In the genomic region with DNA sequence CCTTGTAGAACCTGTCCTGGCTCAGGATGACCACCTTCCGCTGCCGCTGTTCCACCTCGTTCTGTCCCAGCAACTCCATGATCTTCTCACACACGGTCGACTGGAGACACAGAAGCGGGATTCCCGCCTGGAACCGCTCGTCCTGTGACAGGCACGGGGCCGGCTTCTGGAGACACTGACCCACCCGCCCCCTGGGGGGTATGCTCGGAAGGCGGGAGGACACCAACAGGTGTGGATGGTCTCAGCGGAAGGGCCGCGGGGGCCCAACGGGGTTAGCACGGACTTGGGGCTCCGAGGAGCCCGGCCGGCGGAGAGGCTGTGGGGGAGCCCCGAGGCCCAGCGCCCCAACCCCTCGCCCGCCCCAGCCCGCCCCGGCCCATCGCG, we compare ENCODE assay signal across 8 cellular contexts. TPM values are rescaled to one million over a fixed set of nuclear protein-coding genes. Genes with fewer than 3 reads are reported as not detected.
DNase-seq lines count a peak whose midpoint lies in the region; ATAC-seq and TF ChIP-seq lines count a peak whose summit lies in the region.

No MANE protein-coding gene starts in this region.

- BruUV-seq in mammary epithelial cell (replicated peaks; lab: Mats Ljungman, UMichigan) = no TSS peak

- in situ Hi-C loops in mammary epithelial cell (cut with MboI; ENCODE audit: low sequenced_read_pairs in 2 of 2) = no loop called here

- H3K4me1 ChIP-seq in mammary epithelial cell (ENCODE audit: insufficient read depth, low read length) = peaks cover 15% of the 10 kb centered on the region
- peaks cover 6 to 34% (median 26%) of the 10 kb centered on the region in 4 donors for H3K4me1 ChIP-seq in liver (ENCODE audit: control insufficient read depth in 4 of 4, insufficient read depth in 4 of 4, low read length in 3 of 4)
- H3K4me1 ChIP-seq in thoracic aorta (ENCODE audit: control insufficient read depth in 1 of 2, low read depth in 2 of 2) = peaks cover 11% of the 10 kb centered on the region in 2 donors

- dilution Hi-C loops in mammary epithelial cell (cut with HindIII; ENCODE audit: low sequenced_read_pairs) = no loop called here

- CTCF ChIA-PET in mammary epithelial cell (lab: Charles Lee; ENCODE audit: low non-redundant PET) = interaction anchor here (0.6 kb wide), 1 partner anchor 181 kb away, joined by 5 read pairs; no protein-coding TSS in a partner anchor

- ATAC-seq in HG02642 (IDR thresholded peaks at IDR 0.05; ENCODE audit: poor library complexity, unreplicated experiment) (peak; percentile 21), thoracic aorta (ENCODE audit: insufficient number of reproducible peaks, low FRiP score, low read depth) (no peak)

- peak overlapping the region; percentile 95 for H2AFZ ChIP-seq in mammary epithelial cell (ENCODE audit: low read depth, low read length)

- H3K9me3 ChIP-seq in mammary epithelial cell (replicated peaks; ENCODE audit: insufficient read depth, low read length) (no peaks in the 10 kb centered on the region), liver (ENCODE audit: control insufficient read depth in 4 of 4, low read length in 3 of 4) (no peaks in the 10 kb centered on the region), thoracic aorta (no peaks in the 10 kb centered on the region)

- H3K4me3 ChIP-seq in mammary epithelial cell (replicated peaks in 1 of 3; ENCODE audit: insufficient read depth in 1 of 3, low read depth in 2 of 3, low read length in 3 of 3) (peak overlapping the region; percentile 63 to 90 (median 87)), liver (ENCODE audit: low read depth in 1 of 3, low read length in 3 of 3) (peak overlapping the region; percentile 59 to 96 (median 94)), thoracic aorta (peak overlapping the region; percentile 99)

- H3K79me2 ChIP-seq in mammary epithelial cell (ENCODE audit: insufficient read depth, low read length) = peaks cover 15% of the 10 kb centered on the region

- WGBS in mammary epithelial cell (ENCODE audit: low coverage, missing lambda C conversion rate) = 0% methylated on average over 11 of the region's 31 CpGs
- WGBS in liver = 2% methylated on average over 31 of the region's 31 CpGs

- peak overlapping the region; percentile 42 for H3K9ac ChIP-seq in mammary epithelial cell (ENCODE audit: insufficient read depth, low read length)
- peak overlapping the region; percentile 1 to 90 for H3K9ac ChIP-seq in liver (ENCODE audit: low read depth in 1 of 2, low read length in 2 of 2)

- DNase-seq in GM03348 (ENCODE audit: low spot score) (peak; percentile 77), NCI-H69 (lab: John Stamatoyannopoulos, UW) (peak; percentile 68), mammary epithelial cell (peak; percentile 37), thoracic aorta (ENCODE audit: low spot score) (no peak), cerebellar nuclear complex (lab: John Stamatoyannopoulos, UW) (no peak)

- peak overlapping the region; percentile 83 for H3K4me2 ChIP-seq in mammary epithelial cell (ENCODE audit: insufficient read depth, low read depth, low read length)

- intact Hi-C loops in mammary epithelial cell (cut with micrococcal nuclease) = loop anchor here (1.0 kb wide), 1 partner anchor 180 kb away; no protein-coding TSS in a partner anchor

- peak overlapping the region; percentile 76 for H3K27ac ChIP-seq in 22Rv1
- no peak overlapping the region for H3K27ac ChIP-seq in mammary epithelial cell (ENCODE audit: insufficient read depth, low read depth, low read length)
- peak overlapping the region; percentile 68 to 80 for H3K27ac ChIP-seq in liver (ENCODE audit: low read depth in 1 of 2, low read length in 2 of 2)
- peak overlapping the region; percentile 56 to 60 for H3K27ac ChIP-seq in thoracic aorta

- H4K20me1 ChIP-seq in mammary epithelial cell (ENCODE audit: insufficient read depth, low read length) = no peaks in the 10 kb centered on the region

- H3K36me3 ChIP-seq in mammary epithelial cell (ENCODE audit: insufficient read depth, low read length) = peaks cover 3% of the 10 kb centered on the region
- peaks cover 9 to 31% (median 14%) of the 10 kb centered on the region in 4 donors for H3K36me3 ChIP-seq in liver (ENCODE audit: control insufficient read depth in 4 of 4, insufficient read depth in 3 of 4, low read depth in 1 of 4, low read length in 3 of 4)
- peaks cover 34% of the 10 kb centered on the region for H3K36me3 ChIP-seq in thoracic aorta

- H3K27me3 ChIP-seq in mammary epithelial cell (ENCODE audit: insufficient read depth, low read length) (no peaks in the 10 kb centered on the region), liver (ENCODE audit: control insufficient read depth in 4 of 4, insufficient read depth in 4 of 4, low read length in 3 of 4) (no peaks in the 10 kb centered on the region), thoracic aorta (replicated peaks; ENCODE audit: insufficient read depth) (no peaks in the 10 kb centered on the region)

- peak in 1 of 2 donors; percentile 21 for TF ChIP-seq RAD21 in liver (IDR thresholded peaks at IDR 0.05)

- TF ChIP-seq CTCF in 22Rv1 (IDR thresholded peaks at IDR 0.05) (peak; percentile 43), mammary epithelial cell (conservative IDR thresholded peaks at IDR 0.05 in 1 of 2, IDR thresholded peaks at IDR 0.05 in 1 of 2; ENCODE audit: extremely low read depth in 1 of 2, insufficient read depth in 1 of 2, low read depth in 1 of 2, low read length in 2 of 2) (peak in 1 of 2 donors; percentile 38), liver (IDR thresholded peaks at IDR 0.05; ENCODE audit: low read depth, low read length, missing input control) (no peak), thoracic aorta (IDR thresholded peaks at IDR 0.05) (no peak)

TF ChIP-seq in liver, 16 proteins besides CTCF, POLR2A, EP300 and RAD21 (continues in another document):
- TF ChIP-seq, protein P1, sequence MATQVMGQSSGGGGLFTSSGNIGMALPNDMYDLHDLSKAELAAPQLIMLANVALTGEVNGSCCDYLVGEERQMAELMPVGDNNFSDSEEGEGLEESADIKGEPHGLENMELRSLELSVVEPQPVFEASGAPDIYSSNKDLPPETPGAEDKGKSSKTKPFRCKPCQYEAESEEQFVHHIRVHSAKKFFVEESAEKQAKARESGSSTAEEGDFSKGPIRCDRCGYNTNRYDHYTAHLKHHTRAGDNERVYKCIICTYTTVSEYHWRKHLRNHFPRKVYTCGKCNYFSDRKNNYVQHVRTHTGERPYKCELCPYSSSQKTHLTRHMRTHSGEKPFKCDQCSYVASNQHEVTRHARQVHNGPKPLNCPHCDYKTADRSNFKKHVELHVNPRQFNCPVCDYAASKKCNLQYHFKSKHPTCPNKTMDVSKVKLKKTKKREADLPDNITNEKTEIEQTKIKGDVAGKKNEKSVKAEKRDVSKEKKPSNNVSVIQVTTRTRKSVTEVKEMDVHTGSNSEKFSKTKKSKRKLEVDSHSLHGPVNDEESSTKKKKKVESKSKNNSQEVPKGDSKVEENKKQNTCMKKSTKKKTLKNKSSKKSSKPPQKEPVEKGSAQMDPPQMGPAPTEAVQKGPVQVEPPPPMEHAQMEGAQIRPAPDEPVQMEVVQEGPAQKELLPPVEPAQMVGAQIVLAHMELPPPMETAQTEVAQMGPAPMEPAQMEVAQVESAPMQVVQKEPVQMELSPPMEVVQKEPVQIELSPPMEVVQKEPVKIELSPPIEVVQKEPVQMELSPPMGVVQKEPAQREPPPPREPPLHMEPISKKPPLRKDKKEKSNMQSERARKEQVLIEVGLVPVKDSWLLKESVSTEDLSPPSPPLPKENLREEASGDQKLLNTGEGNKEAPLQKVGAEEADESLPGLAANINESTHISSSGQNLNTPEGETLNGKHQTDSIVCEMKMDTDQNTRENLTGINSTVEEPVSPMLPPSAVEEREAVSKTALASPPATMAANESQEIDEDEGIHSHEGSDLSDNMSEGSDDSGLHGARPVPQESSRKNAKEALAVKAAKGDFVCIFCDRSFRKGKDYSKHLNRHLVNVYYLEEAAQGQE (IDR thresholded peaks at IDR 0.05) = no peak
- TF ChIP-seq FOXA1 (IDR thresholded peaks at IDR 0.05) (no peak), YY1 (IDR thresholded peaks at IDR 0.05) (no peak), FOXA2 (IDR thresholded peaks at IDR 0.05) (no peak), NR2F2 (IDR thresholded peaks at IDR 0.05) (no peak), TAF1 (conservative IDR thresholded peaks at IDR 0.05) (no peak), EGR1 (IDR thresholded peaks at IDR 0.05; ENCODE audit: low read depth in 2 of 2) (no peak), SP1 (IDR thresholded peaks at IDR 0.05) (no peak), HNF4G (IDR thresholded peaks at IDR 0.05) (no peak), HNF4A (conservative IDR thresholded peaks at IDR 0.05) (no peak), GABPA (IDR thresholded peaks at IDR 0.05 in 1 of 2, conservative IDR thresholded peaks at IDR 0.05 in 1 of 2) (no peak), JUND (IDR thresholded peaks at IDR 0.05) (no peak)
- TF ChIP-seq, protein P2, sequence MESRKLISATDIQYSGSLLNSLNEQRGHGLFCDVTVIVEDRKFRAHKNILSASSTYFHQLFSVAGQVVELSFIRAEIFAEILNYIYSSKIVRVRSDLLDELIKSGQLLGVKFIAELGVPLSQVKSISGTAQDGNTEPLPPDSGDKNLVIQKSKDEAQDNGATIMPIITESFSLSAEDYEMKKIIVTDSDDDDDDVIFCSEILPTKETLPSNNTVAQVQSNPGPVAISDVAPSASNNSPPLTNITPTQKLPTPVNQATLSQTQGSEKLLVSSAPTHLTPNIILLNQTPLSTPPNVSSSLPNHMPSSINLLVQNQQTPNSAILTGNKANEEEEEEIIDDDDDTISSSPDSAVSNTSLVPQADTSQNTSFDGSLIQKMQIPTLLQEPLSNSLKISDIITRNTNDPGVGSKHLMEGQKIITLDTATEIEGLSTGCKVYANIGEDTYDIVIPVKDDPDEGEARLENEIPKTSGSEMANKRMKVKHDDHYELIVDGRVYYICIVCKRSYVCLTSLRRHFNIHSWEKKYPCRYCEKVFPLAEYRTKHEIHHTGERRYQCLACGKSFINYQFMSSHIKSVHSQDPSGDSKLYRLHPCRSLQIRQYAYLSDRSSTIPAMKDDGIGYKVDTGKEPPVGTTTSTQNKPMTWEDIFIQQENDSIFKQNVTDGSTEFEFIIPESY (IDR thresholded peaks at IDR 0.05) = no peak

RNA-seq across cellular contexts. Expression of a gene that starts 0.5 kb away (rescaled TPM):
- total RNA-seq in mammary epithelial cell = 10 to 100 TPM; 17.5 to 21.7 TPM
- 22.9 TPM for polyA plus RNA-seq in mammary epithelial cell
- 22.6 TPM for polyA minus RNA-seq in mammary epithelial cell
- 10 to 100 TPM; 13.4 to 34.1 TPM for total RNA-seq in liver
- 10 to 100 TPM; 19.6 to 28.3 TPM for polyA plus RNA-seq in liver
- total RNA-seq in thoracic aorta = 10 to 100 TPM; 25.5 to 39.1 TPM

RNA-seq across cellular contexts. Expression of a gene that starts 14.8 kb away (rescaled TPM):
- total RNA-seq in mammary epithelial cell (not detected), liver (1 to 10 TPM; 1.3 to 1.9 TPM), thoracic aorta (not detected)
- polyA plus RNA-seq in mammary epithelial cell (not detected), liver (1 to 10 TPM in 1 of 2 donors, under 1 TPM in 1; 0.15 to 1.4 TPM)
- polyA minus RNA-seq in mammary epithelial cell = not detected

RNA-seq across cellular contexts. Expression of a gene that starts 27.8 kb away (rescaled TPM):
- total RNA-seq in mammary epithelial cell (10 to 100 TPM; 16.0 to 19.6 TPM), liver (10 to 100 TPM; 11.4 to 14.2 TPM), thoracic aorta (10 to 100 TPM; 30.3 to 43.7 TPM)
- polyA plus RNA-seq in mammary epithelial cell (10.6 TPM), liver (10 to 100 TPM; 11.2 to 11.8 TPM)
- 8.6 TPM for polyA minus RNA-seq in mammary epithelial cell

Comparison
In these comparisons a context has a peak if more than half of its experiments do, and no peak if none do; other contexts are left out.
1. DNase-seq: peak in GM03348 (single experiment), NCI-H69 (single experiment) and mammary epithelial cell (single experiment); none in thoracic aorta (single experiment) and cerebellar nuclear complex (0 of 2).
2. Peak in every context shown above with its lines, with median percentiles within 50 percentile points of each other: H3K4me3 ChIP-seq.